ENCODE assay signal across 25 cellular contexts in genomic region chr15:42012241-42012640, GRCh38. TPM values are rescaled to one million over a fixed set of nuclear protein-coding genes. Genes with fewer than 3 reads are reported as not detected.
A peak's percentile ranks its signal among the peaks of the same experiment; 100 is the strongest.
DNase-seq lines count a peak whose midpoint lies in the region; ATAC-seq and TF ChIP-seq lines count a peak whose summit lies in the region.
"Had no signal": no experiment of that assay in that cellular context is flagged by ENCODE, and none has a peak within 500 bp of the region (broad histone marks: within the 10 kb centered on the region; RNA-seq: fewer than 3 reads in every experiment).

No MANE protein-coding gene starts in this region.

- H3K4me3 ChIP-seq in left lung: no peak overlapping the region
- H3K4me3 ChIP-seq in ascending aorta: no peak overlapping the region
- H3K4me3 ChIP-seq in smooth muscle cell: no peak overlapping the region
- H3K4me3 ChIP-seq: BLaER1 had no signal

- H3K9ac ChIP-seq in smooth muscle cell (ENCODE audit: low read depth): no peak overlapping the region
- H3K9ac ChIP-seq: BLaER1 had no signal

- TF ChIP-seq CTCF in WTC11 (IDR thresholded peaks at IDR 0.05) (no peak), left lung (IDR thresholded peaks at IDR 0.05) (no peak), ascending aorta (IDR thresholded peaks at IDR 0.05) (no peak), smooth muscle cell (IDR thresholded peaks at IDR 0.05; ENCODE audit: borderline replicate concordance, insufficient read depth, poor library complexity, severe bottlenecking) (no peak)

- WGBS in smooth muscle cell (ENCODE audit: low lambda C conversion rate): 84% methylated on average over 2 of the region's 2 CpGs

- H3K36me3 Mint-ChIP-seq in activated naive CD4-positive, alpha-beta T cell treated with anti-CD3 and anti-CD28 coated beads, Interleukin-2, amount 50 U/mL, for 24 hours: no peaks in the 10 kb centered on the region
- H3K36me3 Mint-ChIP-seq in WTC11: no peaks in the 10 kb centered on the region
- H3K36me3 Mint-ChIP-seq in stimulated activated effector memory CD8-positive, alpha-beta T cell treated with anti-CD3 and anti-CD28 coated beads, Interleukin-12 subunit alpha, Interleukin-12 subunit beta, amount 100 ng/mL, for 72 hours: no peaks in the 10 kb centered on the region
- H3K36me3 Mint-ChIP-seq: memory B cell; naive thymus-derived CD8-positive, alpha-beta T cell had no signal

- H3K4me3 Mint-ChIP-seq in activated naive CD4-positive, alpha-beta T cell treated with anti-CD3 and anti-CD28 coated beads, Interleukin-2, amount 50 U/mL, for 24 hours: no peak overlapping the region
- H3K4me3 Mint-ChIP-seq in WTC11: no peak overlapping the region
- no peak overlapping the region for H3K4me3 Mint-ChIP-seq in stimulated activated effector memory CD8-positive, alpha-beta T cell treated with anti-CD3 and anti-CD28 coated beads, Interleukin-12 subunit alpha, Interleukin-12 subunit beta, amount 100 ng/mL, for 72 hours
- H3K4me3 Mint-ChIP-seq: central memory CD8-positive, alpha-beta T cell; H9; memory B cell; naive thymus-derived CD8-positive, alpha-beta T cell had no signal

- no peaks in the 10 kb centered on the region for H3K9me3 ChIP-seq in left lung
- no peaks in the 10 kb centered on the region for H3K9me3 ChIP-seq in ascending aorta
- no peaks in the 10 kb centered on the region for H3K9me3 ChIP-seq in smooth muscle cell (replicated peaks; ENCODE audit: low read depth)
- H3K9me3 ChIP-seq: BLaER1 had no signal

- H3K4me1 Mint-ChIP-seq in activated naive CD4-positive, alpha-beta T cell treated with anti-CD3 and anti-CD28 coated beads, Interleukin-2, amount 50 U/mL, for 24 hours: peaks cover 8% of the 10 kb centered on the region
- H3K4me1 Mint-ChIP-seq in WTC11: 0 out of 2 replicates have a peak, but pooled peaks cover 7% of the 10 kb centered on the region
- H3K4me1 Mint-ChIP-seq in stimulated activated effector memory CD8-positive, alpha-beta T cell treated with anti-CD3 and anti-CD28 coated beads, Interleukin-12 subunit alpha, Interleukin-12 subunit beta, amount 100 ng/mL, for 72 hours: peaks cover 34% of the 10 kb centered on the region
- H3K4me1 Mint-ChIP-seq: H9 had no signal

- peaks cover 0 to 5% of the 10 kb centered on the region in 2 donors for H3K4me1 ChIP-seq in left lung
- H3K4me1 ChIP-seq in ascending aorta: no peaks in the 10 kb centered on the region
- no peaks in the 10 kb centered on the region for H3K4me1 ChIP-seq in smooth muscle cell (ENCODE audit: low read depth)
- H3K4me1 ChIP-seq: BLaER1 had no signal

- peak overlapping the region; percentile 0 for H3K27ac Mint-ChIP-seq in activated naive CD4-positive, alpha-beta T cell treated with anti-CD3 and anti-CD28 coated beads, Interleukin-2, amount 50 U/mL, for 24 hours
- H3K27ac Mint-ChIP-seq in WTC11: peak overlapping the region; percentile 13; the same call in 1 of the 2 replicates
- peak overlapping the region; percentile 64 for H3K27ac Mint-ChIP-seq in stimulated activated effector memory CD8-positive, alpha-beta T cell treated with anti-CD3 and anti-CD28 coated beads, Interleukin-12 subunit alpha, Interleukin-12 subunit beta, amount 100 ng/mL, for 72 hours
- H3K27ac Mint-ChIP-seq: memory B cell; naive thymus-derived CD8-positive, alpha-beta T cell had no signal

- no peaks in the 10 kb centered on the region for H4K20me1 ChIP-seq in smooth muscle cell (ENCODE audit: low read depth)
- H4K20me1 ChIP-seq: BLaER1 had no signal

- no peaks in the 10 kb centered on the region for H3K27me3 Mint-ChIP-seq in activated naive CD4-positive, alpha-beta T cell treated with anti-CD3 and anti-CD28 coated beads, Interleukin-2, amount 50 U/mL, for 24 hours
- H3K27me3 Mint-ChIP-seq in WTC11 (ENCODE audit: low read depth): no peaks in the 10 kb centered on the region
- H3K27me3 Mint-ChIP-seq: naive thymus-derived CD8-positive, alpha-beta T cell had no signal

- no peaks in the 10 kb centered on the region for H3K79me2 ChIP-seq in smooth muscle cell (ENCODE audit: low read depth)

- H2AFZ ChIP-seq in smooth muscle cell (ENCODE audit: low read depth): no peak overlapping the region

- POLR2A ChIA-PET in WTC11 (lab: Charles Lee): no interaction called here

- intact Hi-C loops in left lung (cut with DNase I): no loop called here
- intact Hi-C loops in ascending aorta (cut with DNase I): no loop called here

- no peaks in the 10 kb centered on the region for H3K36me3 ChIP-seq in left lung
- H3K36me3 ChIP-seq in ascending aorta: no peaks in the 10 kb centered on the region
- H3K36me3 ChIP-seq in smooth muscle cell (ENCODE audit: low read depth): no peaks in the 10 kb centered on the region
- H3K36me3 ChIP-seq: BLaER1 had no signal

- CTCF ChIA-PET in WTC11 (lab: Charles Lee): no interaction called here

- ATAC-seq in WTC11: no peak
- peak; percentile 89 for ATAC-seq in left lung
- no peak for ATAC-seq in stimulated activated effector memory CD8-positive, alpha-beta T cell treated with anti-CD3 and anti-CD28 coated beads, Interleukin-12 subunit alpha, Interleukin-12 subunit beta, amount 100 ng/mL, for 72 hours
- ATAC-seq: activated CD4-positive, CD25-positive, alpha-beta regulatory T cell treated with anti-CD3 and anti-CD28 coated beads, Interleukin-2, amount 50 U/mL, for 24 hours; naive thymus-derived CD8-positive, alpha-beta T cell had no signal

- H3K4me2 ChIP-seq in smooth muscle cell: no peak overlapping the region
- H3K4me2 ChIP-seq: BLaER1 had no signal

- H3F3A ChIP-seq in smooth muscle cell (ENCODE audit: low read depth): no peaks in the 10 kb centered on the region

- no peaks in the 10 kb centered on the region for H3K9me3 Mint-ChIP-seq in activated naive CD4-positive, alpha-beta T cell treated with anti-CD3 and anti-CD28 coated beads, Interleukin-2, amount 50 U/mL, for 24 hours
- no peaks in the 10 kb centered on the region for H3K9me3 Mint-ChIP-seq in WTC11
- no peaks in the 10 kb centered on the region for H3K9me3 Mint-ChIP-seq in stimulated activated effector memory CD8-positive, alpha-beta T cell treated with anti-CD3 and anti-CD28 coated beads, Interleukin-12 subunit alpha, Interleukin-12 subunit beta, amount 100 ng/mL, for 72 hours
- H3K9me3 Mint-ChIP-seq: central memory CD8-positive, alpha-beta T cell; H9; memory B cell; naive thymus-derived CD8-positive, alpha-beta T cell had no signal

- peak overlapping the region; percentile 8 for H3K27ac ChIP-seq in left lung
- no peak overlapping the region for H3K27ac ChIP-seq in ascending aorta
- H3K27ac ChIP-seq in smooth muscle cell (ENCODE audit: low read depth): no peak overlapping the region
- H3K27ac ChIP-seq: BLaER1 had no signal

- H3K27me3 ChIP-seq in left lung (no peaks in the 10 kb centered on the region), ascending aorta (no peaks in the 10 kb centered on the region), smooth muscle cell (ENCODE audit: low read depth) (peaks cover 4% of the 10 kb centered on the region)
- H3K27me3 ChIP-seq: BLaER1 had no signal

- no peak for DNase-seq in activated naive CD4-positive, alpha-beta T cell treated with Interleukin-2 at 50 U/mL for 16 hours
- no peak for DNase-seq in WTC11 (ENCODE audit: low spot score)
- peak in 1 of 2 donors; percentile 72 for DNase-seq in left lung
- no peak for DNase-seq in stimulated activated effector memory CD8-positive, alpha-beta T cell treated with anti-CD3 and anti-CD28 coated beads, Interleukin-12 subunit alpha, Interleukin-12 subunit beta, amount 100 ng/mL, for 72 hours (ENCODE audit: low spot score in 2 of 2)
- no peak for DNase-seq in NCI-H510A (lab: John Stamatoyannopoulos, UW)
- no peak for DNase-seq in ascending aorta (ENCODE audit: low spot score in 2 of 2)
- no peak for DNase-seq in smooth muscle cell (lab: John Stamatoyannopoulos, UW; ENCODE audit: unreplicated experiment)
- DNase-seq: activated effector memory CD4-positive, alpha-beta T cell treated with Interleukin-2 at 50 U/mL for 16 hours; amygdala; effector CD8-positive, alpha-beta T cell; glutamatergic neuron; H9; naive thymus-derived CD8-positive, alpha-beta T cell; NCI-H1436; NCI-H748 treated with DMSO at 0.1 percent for 48 hours; stimulated activated CD4-positive, alpha-beta T cell treated with anti-CD3 and anti-CD28 coated beads, Interleukin-2, amount 100 ng/mL, for 48 hours had no signal

TF ChIP-seq in WTC11, 78 proteins besides CTCF, POLR2A, EP300 and RAD21 (continues in another document):
- TF ChIP-seq GABPB1 (CRISPR knock-in tag; IDR thresholded peaks at IDR 0.05): no peak
- TF ChIP-seq FOXK1 (CRISPR knock-in tag; IDR thresholded peaks at IDR 0.05): no peak
- TF ChIP-seq USF2 (CRISPR knock-in tag; IDR thresholded peaks at IDR 0.05): no peak

RNA-seq across cellular contexts. Expression of gene PLA2G4E, which starts 8.6 kb away (rescaled TPM):
- total RNA-seq in WTC11 (2021) (0.02 TPM in 1 of 3 replicates, not detected in the others), left lung (1 to 10 TPM in 1 of 2 donors, under 1 TPM in 1; 0.12 to 1.2 TPM), ascending aorta (not detected), smooth muscle cell (0.45 and 1.6 TPM in 2 replicates)
- polyA plus RNA-seq in smooth muscle cell: not detected in 2 replicates
- total RNA-seq: A673; fibroblast of lung; H9; M059J; naive thymus-derived CD8-positive, alpha-beta T cell; posterior vena cava had no signal
- polyA plus RNA-seq: fibroblast of lung; naive thymus-derived CD8-positive, alpha-beta T cell had no signal

RNA-seq across cellular contexts. Expression of gene EHD4, which starts 39.9 kb away (rescaled TPM):
- 20.8 to 23.9 TPM (median 21.3 TPM) in 3 replicates for total RNA-seq in WTC11 (2021)
- 10 to 100 TPM; 23.0 to 32.6 TPM for total RNA-seq in left lung
- 70.4 TPM for total RNA-seq in ascending aorta
- 11.5 TPM in 2 replicates for total RNA-seq in smooth muscle cell
- polyA plus RNA-seq in smooth muscle cell: 15.8 and 19.2 TPM in 2 replicates

Comparison
In these comparisons a context has a peak if more than half of its experiments do, and no peak if none do; other contexts are left out.
1. H3K27ac Mint-ChIP-seq: peak in every context shown above with its lines; median percentile 64 in stimulated activated effector memory CD8-positive, alpha-beta T cell treated with anti-CD3 and anti-CD28 coated beads, Interleukin-12 subunit alpha, Interleukin-12 subunit beta, amount 100 ng/mL, for 72 hours; 13 in WTC11; 0 in activated naive CD4-positive, alpha-beta T cell treated with anti-CD3 and anti-CD28 coated beads, Interleukin-2, amount 50 U/mL, for 24 hours.
2. H3K27ac ChIP-seq: peak in left lung (2 of 2); none in ascending aorta (0 of 2) and smooth muscle cell (single experiment).